Comparison of ENCODE assay signal across 16 cellular contexts in genomic region chr11:119702261-119702591, GRCh38. TPM values are rescaled to one million over a fixed set of nuclear protein-coding genes. Genes with fewer than 3 reads are reported as not detected.
DNase-seq lines count a peak whose midpoint lies in the region; ATAC-seq and TF ChIP-seq lines count a peak whose summit lies in the region.
"Had no signal": no experiment of that assay in that cellular context is flagged by ENCODE, and none has a peak within 500 bp of the region (broad histone marks: within the 10 kb centered on the region; RNA-seq: fewer than 3 reads in every experiment).

No MANE protein-coding gene starts in this region.

- H3K4me1 ChIP-seq in SK-N-SH (ENCODE audit: control insufficient read depth in 1 of 2, insufficient read depth in 2 of 2, low read depth in 1 of 2, low read length in 1 of 2) = peaks cover 4 to 89% of the 10 kb centered on the region in 2 experiments; a peak in 2 of 4 replicates

- 0 out of 2 replicates have a peak, but pooled peaks cover 5% of the 10 kb centered on the region for H4K20me1 ChIP-seq in SK-N-SH (ENCODE audit: insufficient read depth)

- no peaks in the 10 kb centered on the region for H3K36me3 ChIP-seq in SK-N-SH (replicated peaks in 1 of 2; ENCODE audit: control insufficient read depth in 1 of 2, insufficient read depth in 2 of 2, low read length in 1 of 2)
- H3K36me3 ChIP-seq: right lobe of liver, stomach had no signal

- H3K27ac ChIP-seq in SK-N-SH (ENCODE audit: low read depth in 2 of 2, low read length in 1 of 2) (peak overlapping the region; percentile 30 to 96), substantia nigra (ENCODE audit: low read depth, low read length, poor library complexity, severe bottlenecking) (peak overlapping the region; percentile 32)
- H3K27ac ChIP-seq: right lobe of liver, stomach had no signal

- H2AFZ ChIP-seq in SK-N-SH (ENCODE audit: low read depth) = no peak overlapping the region

- CTCF ChIA-PET in SK-N-SH (lab: Yijun Ruan, JAX) = interaction anchor here (0.7 to 8.4 kb wide), 19 partner anchors 9 to 406 kb away, joined by 3 to 77 read pairs (median 4); partner anchors contain the start of gene NECTIN1

- TF ChIP-seq EP300 in SK-N-SH (IDR thresholded peaks at IDR 0.05; ENCODE audit: borderline replicate concordance in 1 of 2, low read depth in 1 of 2, low read length in 1 of 2) = no peak

- WGBS in SK-N-SH (ENCODE audit: low lambda C conversion rate) = 71% methylated on average over 6 of the region's 6 CpGs

- no peaks in the 10 kb centered on the region for H3K9me3 ChIP-seq in SK-N-SH
- H3K9me3 ChIP-seq: Caco-2, right lobe of liver, stomach had no signal

- H3K4me3 ChIP-seq in SK-N-SH (ENCODE audit: low read depth in 2 of 2, low read length in 1 of 2) = no peak overlapping the region
- H3K4me3 ChIP-seq in fibroblast of mammary gland (ENCODE audit: control insufficient read depth, low read depth, low read length) = no peak overlapping the region
- H3K4me3 ChIP-seq: right lobe of liver, stomach had no signal

- H3K9ac ChIP-seq in SK-N-SH = no peak overlapping the region

- ATAC-seq in HG03439 (IDR thresholded peaks at IDR 0.05; ENCODE audit: unreplicated experiment) (no peak), GM21825 (IDR thresholded peaks at IDR 0.05; ENCODE audit: unreplicated experiment) (no peak), HG02759 (IDR thresholded peaks at IDR 0.05; ENCODE audit: unreplicated experiment) (no peak)
- ATAC-seq: left cardiac atrium, right lobe of liver had no signal

- H3K27me3 ChIP-seq in SK-N-SH (ENCODE audit: insufficient read depth) = no peaks in the 10 kb centered on the region
- H3K27me3 ChIP-seq: right lobe of liver, stomach had no signal

- POLR2A ChIA-PET in SK-N-SH (lab: Yijun Ruan, JAX) = interaction anchor here (1.1 to 2.2 kb wide), 3 partner anchors 19 to 31 kb away, joined by 3 to 10 read pairs (median 5); partner anchors contain the start of gene NECTIN1

- TF ChIP-seq CTCF in SK-N-SH (IDR thresholded peaks at IDR 0.05) (no peak), fibroblast of mammary gland (conservative IDR thresholded peaks at IDR 0.05; ENCODE audit: control insufficient read depth, insufficient read depth, low read depth, low read length) (no peak)

- no peaks in the 10 kb centered on the region for H3F3A ChIP-seq in SK-N-SH (replicated peaks; ENCODE audit: insufficient read depth)

- TF ChIP-seq RAD21 in SK-N-SH (IDR thresholded peaks at IDR 0.05; ENCODE audit: low read length) = no peak

- no peaks in the 10 kb centered on the region for H3K79me2 ChIP-seq in SK-N-SH (ENCODE audit: insufficient read depth)

- DNase-seq in HT1080 (ENCODE audit: low read depth) (peak; percentile 19), SK-N-SH (peak; percentile 77), fibroblast of mammary gland (ENCODE audit: low read depth) (peak; percentile 20), substantia nigra (lab: John Stamatoyannopoulos, UW) (no peak)
- DNase-seq: activated CD4-positive, alpha-beta T cell treated with anti-CD3 and anti-CD28 coated beads, Interleukin-2, amount 50 U/mL, for 4 hours; amniotic stem cell; Caco-2; left cardiac atrium; naive B cell; NCI-H226; right lobe of liver; stomach; T1000 had no signal

- no peaks in the 10 kb centered on the region for H3K9me2 ChIP-seq in SK-N-SH

- H3K4me2 ChIP-seq in SK-N-SH = no peak overlapping the region

TF ChIP-seq in SK-N-SH, 30 proteins besides CTCF, POLR2A, EP300 and RAD21:
- no peak for TF ChIP-seq JUND (IDR thresholded peaks at IDR 0.05)
- no peak for TF ChIP-seq POLR2AphosphoS5 (IDR thresholded peaks at IDR 0.05; ENCODE audit: low read depth, low read length)
- TF ChIP-seq TCF12 (IDR thresholded peaks at IDR 0.05) = 0 out of 2 replicates have a peak, but pooled peaks have one; percentile 5
TF ChIP-seq in SK-N-SH: peak in this region for 1.

RNA-seq across cellular contexts. Expression of gene NECTIN1, which starts 26.8 kb away (rescaled TPM):
- total RNA-seq in HT1080 (2014; rRNA removed; shearing (Covaris generic)) = 14.8 and 18.4 TPM in 2 replicates
- 13.1 and 15.3 TPM in 2 replicates for polyA plus RNA-seq in HT1080 (2015; cell fraction: cytosol; rRNA removed)
- 9.3 and 11.1 TPM in 2 replicates for polyA plus RNA-seq in HT1080 (2015; cell fraction: nucleus; rRNA removed)
- polyA plus RNA-seq in SK-N-SH (2012; rRNA removed) = 6.7 and 9.1 TPM in 2 replicates
- polyA plus RNA-seq in SK-N-SH (2012; cell fraction: cytosol; rRNA removed) = 3.9 and 7.4 TPM in 2 replicates
- polyA plus RNA-seq in SK-N-SH (2012; cell fraction: nucleus; rRNA removed) = 10.8 and 12.7 TPM in 2 replicates

Comparison
In these comparisons a context has a peak if more than half of its experiments do, and no peak if none do; other contexts are left out.
1. DNase-seq: peak in HT1080 (single experiment), SK-N-SH (single experiment) and fibroblast of mammary gland (single experiment); none in substantia nigra (0 of 49).